Comparison of ENCODE assay signal across 1 cellular context in genomic region chr6:33195304-33196022, GRCh38.
TF ChIP-seq lines count a peak whose summit lies in the region.

No MANE protein-coding gene starts in this region.

TF ChIP-seq in K562, 482 proteins besides CTCF, POLR2A, EP300 and RAD21:
- TF ChIP-seq ARID4B (CRISPR knock-in tag; IDR thresholded peaks at IDR 0.05) = 0 out of 2 replicates have a peak, but pooled peaks have one; percentile 51
- TF ChIP-seq NFIC (IDR thresholded peaks at IDR 0.05) = peak; percentile 52; the same call in 1 of the 2 replicates
- no peak for TF ChIP-seq HINFP (tag; conservative IDR thresholded peaks at IDR 0.05; ENCODE audit: low read depth)
- TF ChIP-seq ZHX1 (conservative IDR thresholded peaks at IDR 0.05; ENCODE audit: low read length) = no peak
- TF ChIP-seq FOXP1 (CRISPR knock-in tag; IDR thresholded peaks at IDR 0.05) = 0 out of 2 replicates have a peak, but pooled peaks have one; percentile 26
- peak; percentile 72 for TF ChIP-seq NR2C1 (IDR thresholded peaks at IDR 0.05)
- TF ChIP-seq NR2C1 (tag; IDR thresholded peaks at IDR 0.05) = peak; percentile 62
- TF ChIP-seq ZNF282 (CRISPR knock-in tag; IDR thresholded peaks at IDR 0.05) = 0 out of 2 replicates have a peak, but pooled peaks have one; percentile 40
- no peak for TF ChIP-seq RBM39 (optimal IDR thresholded peaks at IDR 0.05; ENCODE audit: low read depth, low read length)
- no peak for TF ChIP-seq NRF1 (conservative IDR thresholded peaks at IDR 0.05 in 1 of 2, IDR thresholded peaks at IDR 0.05 in 1 of 2)
- no peak for TF ChIP-seq ZNF253 (CRISPR knock-in tag; conservative IDR thresholded peaks at IDR 0.05)
- 0 out of 2 replicates have a peak, but pooled peaks have one; percentile 57 for TF ChIP-seq NR2C2 (CRISPR knock-in tag; IDR thresholded peaks at IDR 0.05)
- TF ChIP-seq NR2C2 (tag; IDR thresholded peaks at IDR 0.05) = peak; percentile 64
- TF ChIP-seq GATAD2B (IDR thresholded peaks at IDR 0.05; ENCODE audit: borderline replicate concordance) = no peak
- TF ChIP-seq MIER1 (IDR thresholded peaks at IDR 0.05; ENCODE audit: low read depth) = peak; percentile 91
- no peak for TF ChIP-seq SRF (CRISPR knock-in tag; IDR thresholded peaks at IDR 0.05)
- 0 out of 2 replicates have a peak, but pooled peaks have one; percentile 18 for TF ChIP-seq MAX (CRISPR knock-in tag; IDR thresholded peaks at IDR 0.05)
- TF ChIP-seq HDAC1 (IDR thresholded peaks at IDR 0.05) = peak in 1 of 2 experiments; percentile 12; a peak in 1 of 4 replicates
- peak; percentile 94 for TF ChIP-seq EHMT2 (IDR thresholded peaks at IDR 0.05)
- peak; percentile 74 for TF ChIP-seq ESRRA (IDR thresholded peaks at IDR 0.05; ENCODE audit: borderline replicate concordance, low read depth)
- TF ChIP-seq IRF2 (CRISPR knock-in tag; IDR thresholded peaks at IDR 0.05) = peak; percentile 12; the same call in 1 of the 2 replicates
- 0 out of 2 replicates have a peak, but pooled peaks have one; percentile 27 for TF ChIP-seq ZNF143 (CRISPR knock-in tag; IDR thresholded peaks at IDR 0.05)
- no peak for TF ChIP-seq NCOA4 (IDR thresholded peaks at IDR 0.05; ENCODE audit: partially characterized antibody)
- TF ChIP-seq REST (CRISPR knock-in tag; IDR thresholded peaks at IDR 0.05; ENCODE audit: low read depth) = peak; percentile 81
- no peak for TF ChIP-seq CTCFL (IDR thresholded peaks at IDR 0.05; ENCODE audit: borderline replicate concordance, insufficient read depth, low read depth, low read length, poor library complexity, severe bottlenecking)
- TF ChIP-seq DPF2 (IDR thresholded peaks at IDR 0.05) = no peak
- TF ChIP-seq BCLAF1 (IDR thresholded peaks at IDR 0.05; ENCODE audit: borderline replicate concordance in 1 of 2, control insufficient read depth in 1 of 2, low read depth in 2 of 2, low read length in 1 of 2) = no peak
- TF ChIP-seq NR2F6 (CRISPR knock-in tag; IDR thresholded peaks at IDR 0.05) = 0 out of 2 replicates have a peak, but pooled peaks have one; percentile 54
- TF ChIP-seq TEAD4 (IDR thresholded peaks at IDR 0.05; ENCODE audit: low read length) = no peak
- TF ChIP-seq TEAD4 (CRISPR knock-in tag; IDR thresholded peaks at IDR 0.05; ENCODE audit: borderline replicate concordance) = 0 out of 2 replicates have a peak, but pooled peaks have one; percentile 42
